In genomic region chr4:190020790-190021717, GRCh38 we compare ENCODE assay signal across 8 cellular contexts. TPM values are rescaled to one million over a fixed set of nuclear protein-coding genes. Genes with fewer than 3 reads are reported as not detected.
A peak's percentile ranks its signal among the peaks of the same experiment; 100 is the strongest.
DNase-seq lines count a peak whose midpoint lies in the region; ATAC-seq and TF ChIP-seq lines count a peak whose summit lies in the region.

No MANE protein-coding gene starts in this region.

- peak overlapping the region; percentile 80 for H3K4me2 ChIP-seq in SK-N-SH

- no peak overlapping the region for H2AFZ ChIP-seq in SK-N-SH (ENCODE audit: low read depth)

- no peaks in the 10 kb centered on the region for H3K4me1 Mint-ChIP-seq in endodermal cell
- peaks cover 22 to 39% (median 38%) of the 10 kb centered on the region in 7 donors for H3K4me1 Mint-ChIP-seq in naive thymus-derived CD4-positive, alpha-beta T cell

- H3K36me3 Mint-ChIP-seq in endodermal cell (ENCODE audit: low read depth) = peaks cover 11% of the 10 kb centered on the region
- peaks cover 0 to 15% (median 0%) of the 10 kb centered on the region in 5 donors for H3K36me3 Mint-ChIP-seq in naive thymus-derived CD4-positive, alpha-beta T cell

- peaks cover 2% of the 10 kb centered on the region for H3K27me3 Mint-ChIP-seq in endodermal cell (ENCODE audit: insufficient read depth)
- H3K27me3 Mint-ChIP-seq in naive thymus-derived CD4-positive, alpha-beta T cell = peaks cover 43 to 55% (median 48%) of the 10 kb centered on the region in 5 donors

- H3K4me1 ChIP-seq in SK-N-SH (ENCODE audit: control insufficient read depth in 1 of 2, insufficient read depth in 2 of 2, low read depth in 1 of 2, low read length in 1 of 2) = peaks cover 0 to 6% of the 10 kb centered on the region in 2 experiments; a peak in 1 of 4 replicates
- no peaks in the 10 kb centered on the region for H3K4me1 ChIP-seq in endodermal cell (ENCODE audit: control insufficient read depth, insufficient read depth, low read length)
- H3K4me1 ChIP-seq in naive thymus-derived CD4-positive, alpha-beta T cell (ENCODE audit: control insufficient read depth in 2 of 2, insufficient read depth in 2 of 2, low read length in 2 of 2) = peaks cover 0 to 8% of the 10 kb centered on the region in 2 donors

- intact Hi-C loops in naive thymus-derived CD4-positive, alpha-beta T cell (cut with micrococcal nuclease) = no loop called here

- H3K27ac Mint-ChIP-seq in endodermal cell = no peak overlapping the region
- peak overlapping the region in 2 of 9 donors; percentile 59 to 72 for H3K27ac Mint-ChIP-seq in naive thymus-derived CD4-positive, alpha-beta T cell

- peak overlapping the region; percentile 35 to 50 for H3K4me3 ChIP-seq in SK-N-SH (ENCODE audit: low read depth in 2 of 2, low read length in 1 of 2)
- H3K4me3 ChIP-seq in endodermal cell (ENCODE audit: low read length) = no peak overlapping the region
- no peak overlapping the region for H3K4me3 ChIP-seq in naive thymus-derived CD4-positive, alpha-beta T cell (ENCODE audit: low read length)

- H3K27ac ChIP-seq in SK-N-SH (ENCODE audit: low read depth in 2 of 2, low read length in 1 of 2) (no peak overlapping the region), endodermal cell (ENCODE audit: low read depth, low read length) (no peak overlapping the region)
- H3K27ac ChIP-seq in naive thymus-derived CD4-positive, alpha-beta T cell (ENCODE audit: low read depth, low read length) = no peak overlapping the region

- H3K9me2 ChIP-seq in SK-N-SH = no peaks in the 10 kb centered on the region

- peaks cover 6% of the 10 kb centered on the region; the same call in 1 of the 2 replicates for H3K27me3 ChIP-seq in SK-N-SH (ENCODE audit: insufficient read depth)
- H3K27me3 ChIP-seq in endodermal cell (ENCODE audit: control insufficient read depth, insufficient read depth, low read length, poor library complexity, severe bottlenecking) = no peaks in the 10 kb centered on the region
- peaks cover 3 to 6% of the 10 kb centered on the region in 2 donors for H3K27me3 ChIP-seq in naive thymus-derived CD4-positive, alpha-beta T cell (ENCODE audit: control insufficient read depth in 2 of 2, insufficient read depth in 2 of 2, low read length in 2 of 2)

- no peak overlapping the region for H3K4me3 Mint-ChIP-seq in endodermal cell
- H3K4me3 Mint-ChIP-seq in naive thymus-derived CD4-positive, alpha-beta T cell = peak overlapping the region; percentile 69 to 82 (median 74)

- no peaks in the 10 kb centered on the region for H4K20me1 ChIP-seq in SK-N-SH (ENCODE audit: insufficient read depth)

- TF ChIP-seq CTCF in SK-N-SH (IDR thresholded peaks at IDR 0.05) (no peak), endodermal cell (conservative IDR thresholded peaks at IDR 0.05) (no peak)

- TF ChIP-seq RAD21 in SK-N-SH (IDR thresholded peaks at IDR 0.05; ENCODE audit: low read length) = no peak

- WGBS in SK-N-SH (ENCODE audit: low lambda C conversion rate) = 4% methylated on average over 34 of the region's 55 CpGs
- WGBS in endodermal cell (ENCODE audit: insufficient coverage in 1 of 2, insufficient read length in 1 of 2), 2 experiments = 83 to 86% methylated on average over 14 to 50 of the region's 55 CpGs

- H3K9me3 ChIP-seq in SK-N-SH (no peaks in the 10 kb centered on the region), endodermal cell (ENCODE audit: control insufficient read depth, low read length) (no peaks in the 10 kb centered on the region)
- H3K9me3 ChIP-seq in naive thymus-derived CD4-positive, alpha-beta T cell (ENCODE audit: control insufficient read depth in 2 of 3, low read length in 3 of 3) = no peaks in the 10 kb centered on the region

- H3K36me3 ChIP-seq in SK-N-SH (replicated peaks in 1 of 2; ENCODE audit: control insufficient read depth in 1 of 2, insufficient read depth in 2 of 2, low read length in 1 of 2) (no peaks in the 10 kb centered on the region), endodermal cell (ENCODE audit: control insufficient read depth, insufficient read depth, low read length) (no peaks in the 10 kb centered on the region)
- no peaks in the 10 kb centered on the region for H3K36me3 ChIP-seq in naive thymus-derived CD4-positive, alpha-beta T cell (ENCODE audit: control insufficient read depth in 2 of 3, insufficient read depth in 3 of 3, low read length in 3 of 3)

- peaks cover 5% of the 10 kb centered on the region for H3F3A ChIP-seq in SK-N-SH (replicated peaks; ENCODE audit: insufficient read depth)

- DNase-seq in COLO829 (ENCODE audit: low spot score) = peak; percentile 28
- DNase-seq in SK-N-SH = peak; percentile 82
- peak; percentile 88 for DNase-seq in endodermal cell
- DNase-seq in naive thymus-derived CD4-positive, alpha-beta T cell = peak in 2 of 9 donors; percentile 4 to 29
- no peak for DNase-seq in NCI-H226
- DNase-seq in NCI-H69 (lab: John Stamatoyannopoulos, UW) = no peak

- ATAC-seq in naive thymus-derived CD4-positive, alpha-beta T cell = no peak
- no peak for ATAC-seq in HG03571 (IDR thresholded peaks at IDR 0.05; ENCODE audit: unreplicated experiment)
- no peak for ATAC-seq in GM21381 (IDR thresholded peaks at IDR 0.05; ENCODE audit: unreplicated experiment)

- no peak overlapping the region for H3K9ac ChIP-seq in SK-N-SH
- H3K9ac ChIP-seq in endodermal cell (ENCODE audit: extremely low read depth, low read length, poor library complexity, severe bottlenecking) = no peak overlapping the region

- no peak for TF ChIP-seq EP300 in SK-N-SH (IDR thresholded peaks at IDR 0.05; ENCODE audit: borderline replicate concordance in 1 of 2, low read depth in 1 of 2, low read length in 1 of 2)

- POLR2A ChIA-PET in SK-N-SH (lab: Yijun Ruan, JAX) = no interaction called here
- POLR2A ChIA-PET in naive thymus-derived CD4-positive, alpha-beta T cell (lab: Charles Lee) = no interaction called here

- H3K9me3 Mint-ChIP-seq in endodermal cell = peaks cover 55% of the 10 kb centered on the region
- H3K9me3 Mint-ChIP-seq in naive thymus-derived CD4-positive, alpha-beta T cell = peaks cover 0 to 15% (median 3%) of the 10 kb centered on the region in 11 donors

- CTCF ChIA-PET in SK-N-SH (lab: Yijun Ruan, JAX) = no interaction called here
- CTCF ChIA-PET in naive thymus-derived CD4-positive, alpha-beta T cell (lab: Charles Lee) = no interaction called here

- no peaks in the 10 kb centered on the region for H3K79me2 ChIP-seq in SK-N-SH (ENCODE audit: insufficient read depth)

TF ChIP-seq in SK-N-SH, 30 proteins besides CTCF, POLR2A, EP300 and RAD21:
- no peak for TF ChIP-seq FOSL2 (IDR thresholded peaks at IDR 0.05; ENCODE audit: borderline replicate concordance, low read depth)
- TF ChIP-seq NRF1 (IDR thresholded peaks at IDR 0.05; ENCODE audit: low read depth, low read length) = peak; percentile 62
- no peak for TF ChIP-seq GABPA (IDR thresholded peaks at IDR 0.05; ENCODE audit: low read depth)
- no peak for TF ChIP-seq FOXJ3 (CRISPR knock-in tag; IDR thresholded peaks at IDR 0.05)
- 0 out of 2 replicates have a peak, but pooled peaks have one; percentile 26 for TF ChIP-seq TAF1 (IDR thresholded peaks at IDR 0.05; ENCODE audit: borderline replicate concordance, low read depth, low read length)
- TF ChIP-seq ZBTB33 (IDR thresholded peaks at IDR 0.05; ENCODE audit: borderline replicate concordance, low read depth) = no peak
- TF ChIP-seq RXRA (IDR thresholded peaks at IDR 0.05; ENCODE audit: borderline replicate concordance, low read depth) = no peak

RNA-seq across cellular contexts. Expression of gene FRG2, which starts 6.0 kb away (rescaled TPM):
- polyA plus RNA-seq in SK-N-SH (2012; rRNA removed) = not detected in 2 replicates
- polyA plus RNA-seq in SK-N-SH (2012; cell fraction: cytosol; rRNA removed) = 0.01 TPM in 1 of 2 replicates, not detected in the other
- polyA plus RNA-seq in SK-N-SH (2012; cell fraction: nucleus; rRNA removed) = not detected in 2 replicates
- not detected for total RNA-seq in endodermal cell
- not detected for polyA plus RNA-seq in endodermal cell (2013, experiment 1 of 2)
- not detected for polyA plus RNA-seq in endodermal cell (2013, experiment 2 of 2)
- not detected for total RNA-seq in naive thymus-derived CD4-positive, alpha-beta T cell
- polyA plus RNA-seq in naive thymus-derived CD4-positive, alpha-beta T cell = not detected

RNA-seq across cellular contexts. Expression of gene DBET, which starts 43.2 kb away (rescaled TPM):
- not detected in 2 replicates for polyA plus RNA-seq in SK-N-SH (2012; rRNA removed)
- polyA plus RNA-seq in SK-N-SH (2012; cell fraction: cytosol; rRNA removed) = not detected in 2 replicates
- polyA plus RNA-seq in SK-N-SH (2012; cell fraction: nucleus; rRNA removed) = not detected in 2 replicates
- total RNA-seq in endodermal cell = not detected
- polyA plus RNA-seq in endodermal cell (2013, experiment 1 of 2) = not detected
- polyA plus RNA-seq in endodermal cell (2013, experiment 2 of 2) = not detected
- total RNA-seq in naive thymus-derived CD4-positive, alpha-beta T cell = not detected
- not detected for polyA plus RNA-seq in naive thymus-derived CD4-positive, alpha-beta T cell

Comparison
In these comparisons a context has a peak if more than half of its experiments do, and no peak if none do; other contexts are left out.
1. DNase-seq: peak in COLO829 (single experiment), SK-N-SH (single experiment) and endodermal cell (single experiment); none in NCI-H226 (single experiment) and NCI-H69 (single experiment).
2. H3K4me3 ChIP-seq: peak in SK-N-SH (2 of 2); none in endodermal cell (single experiment) and naive thymus-derived CD4-positive, alpha-beta T cell (single experiment).